In the genomic region with DNA sequence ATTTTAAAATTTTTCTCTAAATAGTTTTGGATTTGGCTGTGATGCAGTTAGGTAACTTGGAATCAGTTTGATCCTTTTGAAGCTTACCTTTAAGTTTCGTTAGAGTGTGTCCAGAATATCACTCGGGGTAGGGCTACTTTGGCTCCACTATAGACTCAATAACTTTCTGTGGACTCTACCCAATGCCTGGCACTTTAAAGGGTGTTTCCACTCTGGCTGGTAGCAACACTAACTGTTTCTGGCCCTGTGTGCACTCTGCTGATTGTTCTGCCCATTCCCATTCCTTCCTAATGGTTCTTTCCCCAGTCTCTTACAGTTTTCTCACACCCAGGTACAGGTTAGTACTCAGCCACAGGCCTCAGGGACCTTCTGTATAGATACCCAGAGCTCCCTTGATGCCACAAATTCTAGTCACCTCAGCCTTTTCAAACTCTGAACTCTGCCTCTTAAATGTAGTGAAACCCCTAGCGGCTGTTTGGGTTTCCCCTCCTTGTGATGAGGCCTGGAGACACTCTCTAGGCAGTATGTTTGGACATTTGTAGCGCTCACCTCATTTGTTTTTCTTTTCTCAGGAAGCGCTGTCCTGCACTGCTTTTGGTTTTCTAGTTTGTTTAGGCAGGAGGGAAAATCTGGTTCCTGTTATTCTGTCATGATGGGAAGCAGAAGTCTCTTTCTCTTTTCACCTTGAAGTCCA, we compare ENCODE assay signal across 9 cellular contexts. TPM values are rescaled to one million over a fixed set of nuclear protein-coding genes. Genes with fewer than 3 reads are reported as not detected.
DNase-seq lines count a peak whose midpoint lies in the region; ATAC-seq, FAIRE-seq and TF ChIP-seq lines count a peak whose summit lies in the region.
"Had no signal": no experiment of that assay in that cellular context is flagged by ENCODE, and none has a peak within 500 bp of the region (broad histone marks: within the 10 kb centered on the region; RNA-seq: fewer than 3 reads in every experiment).

No MANE protein-coding gene starts in this region.

- peak; percentile 27 for DNase-seq in GM12892 (ENCODE audit: insufficient read length)
- DNase-seq in lower lobe of right lung: no peak
- no peak for DNase-seq in NCI-H774 (lab: John Stamatoyannopoulos, UW)
- no peak for DNase-seq in vagina (ENCODE audit: extremely low spot score in 2 of 2)
- DNase-seq in omental fat pad (ENCODE audit: low spot score): no peak
- no peak for DNase-seq in HUDEP-2 (lab: John Stamatoyannopoulos, UW; ENCODE audit: unreplicated experiment in 76 of 76)

- no peak overlapping the region for H3K4me3 ChIP-seq in lower lobe of right lung
- no peak overlapping the region for H3K4me3 ChIP-seq in vagina
- H3K4me3 ChIP-seq: right atrium auricular region had no signal

- H3K36me3 ChIP-seq in lower lobe of right lung: no peaks in the 10 kb centered on the region
- no peaks in the 10 kb centered on the region for H3K36me3 ChIP-seq in vagina
- H3K36me3 ChIP-seq: right atrium auricular region had no signal

- peak; percentile 92 for ATAC-seq in GM21367 (IDR thresholded peaks at IDR 0.05; ENCODE audit: unreplicated experiment)
- peak; percentile 93 for ATAC-seq in HG03280 (IDR thresholded peaks at IDR 0.05; ENCODE audit: unreplicated experiment)
- peak in 1 of 2 donors; percentile 31 for ATAC-seq in lower lobe of right lung
- no peak for ATAC-seq in omental fat pad (ENCODE audit: low FRiP score)

- FAIRE-seq in GM12892 (lab: Jason Lieb, UNC): peak; percentile 95

- H3K4me1 ChIP-seq in lower lobe of right lung (peaks cover 21% of the 10 kb centered on the region), vagina (peaks cover 23% of the 10 kb centered on the region)

- intact Hi-C loops in lower lobe of right lung (cut with DNase I): no loop called here
- intact Hi-C loops in vagina (cut with DNase I): no loop called here

- peak; percentile 13 for TF ChIP-seq CTCF in lower lobe of right lung (IDR thresholded peaks at IDR 0.05)
- TF ChIP-seq CTCF in vagina (IDR thresholded peaks at IDR 0.05): no peak
- TF ChIP-seq CTCF in omental fat pad (IDR thresholded peaks at IDR 0.05): no peak

- TF ChIP-seq POLR2A in GM12892 (IDR thresholded peaks at IDR 0.05; ENCODE audit: low read depth, low read length) (no peak), vagina (IDR thresholded peaks at IDR 0.05) (no peak)

- H3K27ac ChIP-seq in lower lobe of right lung: no peak overlapping the region
- no peak overlapping the region for H3K27ac ChIP-seq in vagina
- H3K27ac ChIP-seq: right atrium auricular region had no signal

- H3K27me3 ChIP-seq in lower lobe of right lung (ENCODE audit: low read depth) (no peaks in the 10 kb centered on the region), vagina (no peaks in the 10 kb centered on the region)
- H3K27me3 ChIP-seq: right atrium auricular region had no signal

- H3K9me3 ChIP-seq in lower lobe of right lung: no peaks in the 10 kb centered on the region
- no peaks in the 10 kb centered on the region for H3K9me3 ChIP-seq in vagina
- H3K9me3 ChIP-seq: right atrium auricular region had no signal

RNA-seq across cellular contexts. Expression of gene CUL5, which starts 16.8 kb away (rescaled TPM):
- polyA plus RNA-seq in GM12892 (2012; ENCODE audit: missing spikeins): 15.8 TPM
- total RNA-seq in lower lobe of right lung: 29.7 TPM
- 31.2 TPM for total RNA-seq in vagina
- 10 to 100 TPM; 21.7 to 44.6 (median 28.1) TPM for total RNA-seq in omental fat pad
